ENCODE assay signal across 27 cellular contexts in the genomic region with DNA sequence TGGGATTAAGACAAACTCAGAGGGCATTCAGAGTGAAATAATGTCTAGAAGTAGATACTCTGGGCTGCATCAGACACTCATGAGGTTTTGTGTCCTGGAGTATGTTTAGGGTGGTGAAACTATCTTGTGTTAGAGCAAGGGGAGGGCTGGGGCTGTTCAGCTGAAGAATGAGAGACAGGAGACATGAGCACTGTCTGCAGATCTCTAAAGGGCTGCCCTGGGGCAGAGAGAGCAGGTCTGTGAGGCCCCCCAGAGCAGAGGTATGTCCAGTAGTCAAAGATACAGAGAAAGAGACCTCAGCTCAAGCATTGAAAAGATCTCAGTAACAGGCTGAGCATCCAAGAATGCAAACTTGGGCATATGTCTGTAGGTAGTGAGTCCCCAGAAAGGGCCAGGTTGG.
"Had no signal": no experiment of that assay in that cellular context is flagged by ENCODE, and none has a peak within 500 bp of the region (broad histone marks: within the 10 kb centered on the region; RNA-seq: fewer than 3 reads in every experiment).

No MANE protein-coding gene starts in this region.

- H3K9me3 Mint-ChIP-seq: mesothelial cell of epicardium; nephron; neural crest cell; stimulated activated naive CD8-positive, alpha-beta T cell treated with anti-CD3 and anti-CD28 coated beads, Interleukin-15, Interleukin-2, amounts not matched to agents 100 ng/mL and 50 ng/mL, for 24 hours had no signal

- H3K4me3 Mint-ChIP-seq: mesothelial cell of epicardium; naive B cell; nephron; neural crest cell; stimulated activated naive CD8-positive, alpha-beta T cell treated with anti-CD3 and anti-CD28 coated beads, Interleukin-15, Interleukin-2, amounts not matched to agents 100 ng/mL and 50 ng/mL, for 24 hours had no signal

- H3K36me3 ChIP-seq: heart right ventricle, left lung, lower lobe of right lung, neutrophil, right lobe of liver, suprapubic skin, thoracic aorta, tibial artery, upper lobe of left lung had no signal

- H3K27me3 ChIP-seq: hepatocyte, right lobe of liver, suprapubic skin, tibial artery, upper lobe of left lung had no signal

- H2AFZ ChIP-seq: hepatocyte, parathyroid adenoma had no signal

- H3K79me2 ChIP-seq: hepatocyte, parathyroid adenoma had no signal

- H3K36me3 Mint-ChIP-seq: mesothelial cell of epicardium had no signal

- H3K9ac ChIP-seq: parathyroid adenoma had no signal

- H3K27ac ChIP-seq: heart right ventricle, hepatocyte, left lung, lower lobe of right lung, neutrophil, parathyroid adenoma, psoas muscle, right lobe of liver, skin epidermis, suprapubic skin, thoracic aorta, tibial artery, upper lobe of left lung had no signal

- H3K9me3 ChIP-seq: heart right ventricle, left lung, lower lobe of right lung, neutrophil, psoas muscle, right lobe of liver, suprapubic skin, thoracic aorta, tibial artery, upper lobe of left lung had no signal

- H3K4me2 ChIP-seq: hepatocyte had no signal

- DNase-seq: heart right ventricle; kidney glomerular epithelial cell; left cardiac atrium; left lung; lower lobe of right lung; mesendoderm; naive B cell; occipital lobe; psoas muscle; stimulated activated CD4-positive, alpha-beta T cell treated with anti-CD3 and anti-CD28 coated beads, Interleukin-12 subunit alpha, Interleukin-12 subunit beta, amount 100 ng/mL, for 4 hours; stimulated activated CD4-positive, alpha-beta T cell treated with anti-CD3 and anti-CD28 coated beads, Interleukin-15, amount 100 ng/mL, for 24 hours; stimulated activated CD4-positive, alpha-beta T cell treated with anti-CD3 and anti-CD28 coated beads, Interleukin-2, amount 100 ng/mL, for 24 hours; stimulated activated CD4-positive, alpha-beta T cell treated with anti-CD3 and anti-CD28 coated beads, Interleukin-4, amount 100 ng/mL, for 1 hour; stimulated activated naive CD4-positive, alpha-beta T cell; tibial artery; upper lobe of left lung had no signal

- H3K27ac Mint-ChIP-seq: mesothelial cell of epicardium; nephron; stimulated activated naive CD8-positive, alpha-beta T cell treated with anti-CD3 and anti-CD28 coated beads, Interleukin-15, Interleukin-2, amounts not matched to agents 100 ng/mL and 50 ng/mL, for 24 hours had no signal

- H3K4me3 ChIP-seq: heart right ventricle, hepatocyte, left lung, lower lobe of right lung, psoas muscle, right lobe of liver, skin epidermis, suprapubic skin, thoracic aorta, tibial artery, upper lobe of left lung had no signal

- H3K4me1 ChIP-seq: heart right ventricle, left lung, lower lobe of right lung, parathyroid adenoma, psoas muscle, right lobe of liver, suprapubic skin, tibial artery, upper lobe of left lung had no signal

- ATAC-seq: heart right ventricle, left cardiac atrium, left lung, lower lobe of right lung, psoas muscle, right lobe of liver had no signal

- H3K4me1 Mint-ChIP-seq: neural crest cell had no signal
